16 cellular contexts compared by ENCODE assay signal in the genomic region with DNA sequence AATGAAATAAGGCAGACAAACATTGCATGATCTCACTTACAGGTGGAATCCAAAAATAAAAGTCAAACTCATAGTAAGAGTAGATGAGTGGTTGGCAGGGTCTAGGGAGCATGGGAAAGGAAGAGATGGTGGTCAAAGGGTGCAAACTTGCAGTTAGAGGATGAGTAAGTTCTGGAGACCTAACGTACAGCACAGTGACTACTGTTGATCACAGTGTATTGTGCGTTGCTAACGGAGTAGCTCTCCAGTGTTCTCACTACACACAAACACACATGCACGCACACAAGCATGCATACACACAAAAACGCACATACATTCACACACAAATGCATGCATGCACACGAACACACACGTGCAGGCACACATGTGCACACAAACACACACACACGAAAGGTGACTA. TPM values are rescaled to one million over a fixed set of nuclear protein-coding genes. Genes with fewer than 3 reads are reported as not detected.
A peak's percentile ranks its signal among the peaks of the same experiment; 100 is the strongest.
DNase-seq lines count a peak whose midpoint lies in the region; ATAC-seq and TF ChIP-seq lines count a peak whose summit lies in the region.
"Had no signal": no experiment of that assay in that cellular context is flagged by ENCODE, and none has a peak within 500 bp of the region (broad histone marks: within the 10 kb centered on the region; RNA-seq: fewer than 3 reads in every experiment).

No MANE protein-coding gene starts in this region.

- DNase-seq in GM10266 (ENCODE audit: extremely low spot score) (peak; percentile 45), epidermal melanocyte (ENCODE audit: insufficient read length, low spot score) (no peak), NOMO-1 treated with dmso at 0.1 percent for 144 hours (lab: John Stamatoyannopoulos, UW; ENCODE audit: unreplicated experiment) (no peak), inferior parietal cortex (ENCODE audit: extremely low spot score) (no peak), left lung (no peak)
- DNase-seq: activated T-cell treated with anti-CD3 and anti-CD28 coated beads, Interleukin-2, amount 50 U/mL, for 4 hours; DMS79; heart right ventricle; NCI-H2227 treated with DMSO at 0.1 percent for 48 hours; spleen; uterus had no signal

- H3K4me1 ChIP-seq in left lung = no peaks in the 10 kb centered on the region
- H3K4me1 ChIP-seq: spleen had no signal

- TF ChIP-seq CTCF in GM10266 (IDR thresholded peaks at IDR 0.05; ENCODE audit: control insufficient read depth, insufficient read depth, low read depth, missing control alignments) = no peak
- TF ChIP-seq CTCF in left lung (IDR thresholded peaks at IDR 0.05) = no peak

- H3K36me3 ChIP-seq in left lung = no peaks in the 10 kb centered on the region
- H3K36me3 ChIP-seq: heart right ventricle, uterus had no signal

- H3K4me3 ChIP-seq in left lung = no peak overlapping the region
- H3K4me3 ChIP-seq: heart right ventricle, spleen, uterus had no signal

- intact Hi-C loops in left lung (cut with DNase I) = no loop called here

- no peak overlapping the region for H3K27ac ChIP-seq in left lung
- H3K27ac ChIP-seq: heart right ventricle, HL-60, spleen, uterus had no signal

- H3K27me3 ChIP-seq in left lung = no peaks in the 10 kb centered on the region
- H3K27me3 ChIP-seq: heart right ventricle, spleen, uterus had no signal

- ATAC-seq in GM18870 (IDR thresholded peaks at IDR 0.05; ENCODE audit: unreplicated experiment) (peak; percentile 89), HG02571 (IDR thresholded peaks at IDR 0.05; ENCODE audit: unreplicated experiment) (peak; percentile 71), HG03378 (IDR thresholded peaks at IDR 0.05; ENCODE audit: unreplicated experiment) (peak; percentile 89), left lung (no peak)
- ATAC-seq: heart right ventricle had no signal

- H3K9me3 ChIP-seq in left lung = no peaks in the 10 kb centered on the region
- H3K9me3 ChIP-seq: spleen, uterus had no signal

RNA-seq across cellular contexts. Expression of a gene that starts 54.9 kb away (rescaled TPM):
- 10 to 100 TPM; 10.9 to 11.1 TPM for total RNA-seq in left lung
- total RNA-seq: M059J had no signal
